24 cellular contexts compared by ENCODE assay signal in the genomic region with DNA sequence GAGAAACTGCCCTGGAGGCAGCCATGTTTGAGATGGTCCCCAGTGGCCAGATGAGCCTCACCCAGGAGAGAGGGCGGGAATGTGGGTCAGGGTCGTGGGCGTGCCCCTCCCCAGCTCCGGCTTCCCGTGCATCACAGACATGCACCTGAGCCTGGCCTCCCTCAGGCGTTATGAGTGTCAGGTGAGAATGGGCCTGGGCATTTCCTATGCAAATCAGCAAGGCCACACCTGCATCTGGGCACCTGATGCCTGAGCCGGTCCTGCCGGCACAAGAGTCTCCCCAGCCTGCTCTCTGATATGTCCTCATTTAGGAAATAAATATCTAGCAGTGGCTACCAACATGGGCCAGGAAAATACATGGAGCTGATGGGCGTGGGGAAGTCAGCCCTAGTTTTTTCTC.
"Had no signal": no experiment of that assay in that cellular context is flagged by ENCODE, and none has a peak within 500 bp of the region (broad histone marks: within the 10 kb centered on the region; RNA-seq: fewer than 3 reads in every experiment).

No MANE protein-coding gene starts in this region.

- H3K27ac ChIP-seq: coronary artery, gastrocnemius medialis, ovary, psoas muscle, sigmoid colon, spleen, thoracic aorta, tibial nerve, upper lobe of left lung had no signal

- H3K27me3 Mint-ChIP-seq: naive thymus-derived CD4-positive, alpha-beta T cell; stimulated activated naive B cell treated with anti-CD40 and anti-IgM and Interleukin-4, amounts not matched to agents 10 μg/mL and 1 μg/mL and 100 μg/mL, for 72 hours; stimulated activated naive CD8-positive, alpha-beta T cell treated with anti-CD3 and anti-CD28 coated beads, Interleukin-15, Interleukin-2, amounts not matched to agents 100 ng/mL and 50 ng/mL, for 24 hours had no signal

- H3K27ac Mint-ChIP-seq: nephron; stimulated activated naive B cell treated with anti-CD40 and anti-IgM and Interleukin-4, amounts not matched to agents 10 μg/mL and 1 μg/mL and 100 μg/mL, for 72 hours; stimulated activated naive CD8-positive, alpha-beta T cell treated with anti-CD3 and anti-CD28 coated beads, Interleukin-15, Interleukin-2, amounts not matched to agents 100 ng/mL and 50 ng/mL, for 24 hours had no signal

- H3K4me1 Mint-ChIP-seq: naive thymus-derived CD4-positive, alpha-beta T cell had no signal

- H3K9me3 Mint-ChIP-seq: naive thymus-derived CD4-positive, alpha-beta T cell; nephron; stimulated activated naive CD8-positive, alpha-beta T cell treated with anti-CD3 and anti-CD28 coated beads, Interleukin-15, Interleukin-2, amounts not matched to agents 100 ng/mL and 50 ng/mL, for 24 hours had no signal

- ATAC-seq: gastrocnemius medialis; left lobe of liver; naive thymus-derived CD4-positive, alpha-beta T cell; right cardiac atrium; stimulated activated naive B cell treated with anti-CD40 and anti-IgM and Interleukin-4, amounts not matched to agents 10 μg/mL and 1 μg/mL and 100 μg/mL, for 72 hours had no signal

- H3K4me3 Mint-ChIP-seq: naive thymus-derived CD4-positive, alpha-beta T cell; nephron; stimulated activated naive B cell treated with anti-CD40 and anti-IgM and Interleukin-4, amounts not matched to agents 10 μg/mL and 1 μg/mL and 100 μg/mL, for 72 hours; stimulated activated naive CD8-positive, alpha-beta T cell treated with anti-CD3 and anti-CD28 coated beads, Interleukin-15, Interleukin-2, amounts not matched to agents 100 ng/mL and 50 ng/mL, for 24 hours had no signal

- DNase-seq: dermis blood vessel endothelial cell; effector memory CD4-positive, alpha-beta T cell; erythroblast; gastrocnemius medialis; head of caudate nucleus; kidney; mesenchymal stem cell; midbrain; naive thymus-derived CD4-positive, alpha-beta T cell; nucleus accumbens; psoas muscle; right cardiac atrium; sigmoid colon; spleen; stimulated activated CD4-positive, alpha-beta T cell treated with anti-CD3 and anti-CD28 coated beads, Interleukin-2, amount 100 ng/mL, for 48 hours; stimulated activated naive B cell treated with anti-CD40 and anti-IgM and Interleukin-4, amounts not matched to agents 10 μg/mL and 1 μg/mL and 100 μg/mL, for 72 hours; upper lobe of left lung had no signal
